Comparison of ENCODE assay signal across 3 cellular contexts in genomic region chr15:86837631-86838030, GRCh38.
TF ChIP-seq lines count a peak whose summit lies in the region.

No MANE protein-coding gene starts in this region.

TF ChIP-seq in HEK293, 187 proteins besides CTCF, POLR2A, EP300 and RAD21 (continues in another document):
- TF ChIP-seq, protein P1, sequence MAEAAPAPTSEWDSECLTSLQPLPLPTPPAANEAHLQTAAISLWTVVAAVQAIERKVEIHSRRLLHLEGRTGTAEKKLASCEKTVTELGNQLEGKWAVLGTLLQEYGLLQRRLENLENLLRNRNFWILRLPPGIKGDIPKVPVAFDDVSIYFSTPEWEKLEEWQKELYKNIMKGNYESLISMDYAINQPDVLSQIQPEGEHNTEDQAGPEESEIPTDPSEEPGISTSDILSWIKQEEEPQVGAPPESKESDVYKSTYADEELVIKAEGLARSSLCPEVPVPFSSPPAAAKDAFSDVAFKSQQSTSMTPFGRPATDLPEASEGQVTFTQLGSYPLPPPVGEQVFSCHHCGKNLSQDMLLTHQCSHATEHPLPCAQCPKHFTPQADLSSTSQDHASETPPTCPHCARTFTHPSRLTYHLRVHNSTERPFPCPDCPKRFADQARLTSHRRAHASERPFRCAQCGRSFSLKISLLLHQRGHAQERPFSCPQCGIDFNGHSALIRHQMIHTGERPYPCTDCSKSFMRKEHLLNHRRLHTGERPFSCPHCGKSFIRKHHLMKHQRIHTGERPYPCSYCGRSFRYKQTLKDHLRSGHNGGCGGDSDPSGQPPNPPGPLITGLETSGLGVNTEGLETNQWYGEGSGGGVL (tag by site-specific recombination; IDR thresholded peaks at IDR 0.05): no peak
- no peak for TF ChIP-seq SCRT2 (tag by site-specific recombination; IDR thresholded peaks at IDR 0.05)
- no peak for TF ChIP-seq ZBTB11 (tag by site-specific recombination; conservative IDR thresholded peaks at IDR 0.05; ENCODE audit: low read depth)
- no peak for TF ChIP-seq ZNF138 (tag by site-specific recombination; IDR thresholded peaks at IDR 0.05; ENCODE audit: borderline replicate concordance)
- TF ChIP-seq ZNF248 (tag by site-specific recombination; IDR thresholded peaks at IDR 0.05): no peak
- TF ChIP-seq SALL2 (tag by site-specific recombination; IDR thresholded peaks at IDR 0.05; ENCODE audit: borderline replicate concordance): no peak
- TF ChIP-seq ZEB2 (tag by site-specific recombination; IDR thresholded peaks at IDR 0.05): no peak
- no peak for TF ChIP-seq ZSCAN16 (tag by site-specific recombination; IDR thresholded peaks at IDR 0.05)
- TF ChIP-seq ZNF561 (tag by site-specific recombination; IDR thresholded peaks at IDR 0.05; ENCODE audit: borderline replicate concordance): no peak
- TF ChIP-seq ZNF426 (tag by site-specific recombination; IDR thresholded peaks at IDR 0.05): no peak
- TF ChIP-seq ZSCAN23 (tag by site-specific recombination; IDR thresholded peaks at IDR 0.05): no peak
- TF ChIP-seq ZNF596 (tag by site-specific recombination; IDR thresholded peaks at IDR 0.05): no peak
- TF ChIP-seq ZNF514 (tag by site-specific recombination; IDR thresholded peaks at IDR 0.05): no peak
- TF ChIP-seq ZNF132 (tag by site-specific recombination; IDR thresholded peaks at IDR 0.05; ENCODE audit: borderline replicate concordance): no peak
- TF ChIP-seq ZXDB (tag by site-specific recombination; IDR thresholded peaks at IDR 0.05): no peak
- TF ChIP-seq ZNF184 (tag by site-specific recombination; IDR thresholded peaks at IDR 0.05): no peak
- TF ChIP-seq YY1 (tag by site-specific recombination; IDR thresholded peaks at IDR 0.05): no peak
- no peak for TF ChIP-seq SETDB1 (IDR thresholded peaks at IDR 0.05; ENCODE audit: insufficient read length, low read length)
- TF ChIP-seq ZNF2 (tag by site-specific recombination; IDR thresholded peaks at IDR 0.05): no peak

TF ChIP-seq in SK-N-SH, 30 proteins besides CTCF, POLR2A, EP300 and RAD21:
- TF ChIP-seq TCF12 (IDR thresholded peaks at IDR 0.05) (peak; percentile 46; the same call in 1 of the 2 replicates), MXI1 (IDR thresholded peaks at IDR 0.05; ENCODE audit: low read depth, low read length) (no peak), NFIC (IDR thresholded peaks at IDR 0.05; ENCODE audit: borderline replicate concordance) (peak; percentile 43; the same call in 1 of the 2 replicates), JUND (IDR thresholded peaks at IDR 0.05) (no peak), ELF1 (IDR thresholded peaks at IDR 0.05) (no peak)
- TF ChIP-seq, protein P2, sequence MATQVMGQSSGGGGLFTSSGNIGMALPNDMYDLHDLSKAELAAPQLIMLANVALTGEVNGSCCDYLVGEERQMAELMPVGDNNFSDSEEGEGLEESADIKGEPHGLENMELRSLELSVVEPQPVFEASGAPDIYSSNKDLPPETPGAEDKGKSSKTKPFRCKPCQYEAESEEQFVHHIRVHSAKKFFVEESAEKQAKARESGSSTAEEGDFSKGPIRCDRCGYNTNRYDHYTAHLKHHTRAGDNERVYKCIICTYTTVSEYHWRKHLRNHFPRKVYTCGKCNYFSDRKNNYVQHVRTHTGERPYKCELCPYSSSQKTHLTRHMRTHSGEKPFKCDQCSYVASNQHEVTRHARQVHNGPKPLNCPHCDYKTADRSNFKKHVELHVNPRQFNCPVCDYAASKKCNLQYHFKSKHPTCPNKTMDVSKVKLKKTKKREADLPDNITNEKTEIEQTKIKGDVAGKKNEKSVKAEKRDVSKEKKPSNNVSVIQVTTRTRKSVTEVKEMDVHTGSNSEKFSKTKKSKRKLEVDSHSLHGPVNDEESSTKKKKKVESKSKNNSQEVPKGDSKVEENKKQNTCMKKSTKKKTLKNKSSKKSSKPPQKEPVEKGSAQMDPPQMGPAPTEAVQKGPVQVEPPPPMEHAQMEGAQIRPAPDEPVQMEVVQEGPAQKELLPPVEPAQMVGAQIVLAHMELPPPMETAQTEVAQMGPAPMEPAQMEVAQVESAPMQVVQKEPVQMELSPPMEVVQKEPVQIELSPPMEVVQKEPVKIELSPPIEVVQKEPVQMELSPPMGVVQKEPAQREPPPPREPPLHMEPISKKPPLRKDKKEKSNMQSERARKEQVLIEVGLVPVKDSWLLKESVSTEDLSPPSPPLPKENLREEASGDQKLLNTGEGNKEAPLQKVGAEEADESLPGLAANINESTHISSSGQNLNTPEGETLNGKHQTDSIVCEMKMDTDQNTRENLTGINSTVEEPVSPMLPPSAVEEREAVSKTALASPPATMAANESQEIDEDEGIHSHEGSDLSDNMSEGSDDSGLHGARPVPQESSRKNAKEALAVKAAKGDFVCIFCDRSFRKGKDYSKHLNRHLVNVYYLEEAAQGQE (IDR thresholded peaks at IDR 0.05; ENCODE audit: low read depth, low read length): no peak
- TF ChIP-seq, protein P3, sequence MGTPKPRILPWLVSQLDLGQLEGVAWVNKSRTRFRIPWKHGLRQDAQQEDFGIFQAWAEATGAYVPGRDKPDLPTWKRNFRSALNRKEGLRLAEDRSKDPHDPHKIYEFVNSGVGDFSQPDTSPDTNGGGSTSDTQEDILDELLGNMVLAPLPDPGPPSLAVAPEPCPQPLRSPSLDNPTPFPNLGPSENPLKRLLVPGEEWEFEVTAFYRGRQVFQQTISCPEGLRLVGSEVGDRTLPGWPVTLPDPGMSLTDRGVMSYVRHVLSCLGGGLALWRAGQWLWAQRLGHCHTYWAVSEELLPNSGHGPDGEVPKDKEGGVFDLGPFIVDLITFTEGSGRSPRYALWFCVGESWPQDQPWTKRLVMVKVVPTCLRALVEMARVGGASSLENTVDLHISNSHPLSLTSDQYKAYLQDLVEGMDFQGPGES (IDR thresholded peaks at IDR 0.05; ENCODE audit: low read depth, low read length): no peak

TF ChIP-seq in H1, 55 proteins besides CTCF, POLR2A, EP300 and RAD21:
- no peak for TF ChIP-seq SUZ12 (IDR thresholded peaks at IDR 0.05; ENCODE audit: low read length)
- TF ChIP-seq SAP30 (IDR thresholded peaks at IDR 0.05; ENCODE audit: insufficient read depth, insufficient replicate concordance, low read length): no peak
- TF ChIP-seq CEBPB (IDR thresholded peaks at IDR 0.05; ENCODE audit: low read depth, low read length): no peak
- TF ChIP-seq HDAC6 (IDR thresholded peaks at IDR 0.05; ENCODE audit: low read depth, low read length): no peak
- no peak for TF ChIP-seq SRF (IDR thresholded peaks at IDR 0.05; ENCODE audit: low read depth, low read length)
- TF ChIP-seq USF2 (IDR thresholded peaks at IDR 0.05; ENCODE audit: low read length): no peak
- no peak for TF ChIP-seq SP4 (IDR thresholded peaks at IDR 0.05; ENCODE audit: low read length)
- no peak for TF ChIP-seq NRF1 (IDR thresholded peaks at IDR 0.05; ENCODE audit: low read depth, low read length)
- TF ChIP-seq SP2 (IDR thresholded peaks at IDR 0.05; ENCODE audit: low read length): no peak
- TF ChIP-seq TBP (IDR thresholded peaks at IDR 0.05; ENCODE audit: low read depth, low read length): no peak
- no peak for TF ChIP-seq ATF3 (IDR thresholded peaks at IDR 0.05; ENCODE audit: insufficient read depth, low read depth, low read length)
- no peak for TF ChIP-seq POLR2AphosphoS5 (IDR thresholded peaks at IDR 0.05; ENCODE audit: low read depth, low read length)
